1 cellular context compared by ENCODE assay signal in the genomic region with DNA sequence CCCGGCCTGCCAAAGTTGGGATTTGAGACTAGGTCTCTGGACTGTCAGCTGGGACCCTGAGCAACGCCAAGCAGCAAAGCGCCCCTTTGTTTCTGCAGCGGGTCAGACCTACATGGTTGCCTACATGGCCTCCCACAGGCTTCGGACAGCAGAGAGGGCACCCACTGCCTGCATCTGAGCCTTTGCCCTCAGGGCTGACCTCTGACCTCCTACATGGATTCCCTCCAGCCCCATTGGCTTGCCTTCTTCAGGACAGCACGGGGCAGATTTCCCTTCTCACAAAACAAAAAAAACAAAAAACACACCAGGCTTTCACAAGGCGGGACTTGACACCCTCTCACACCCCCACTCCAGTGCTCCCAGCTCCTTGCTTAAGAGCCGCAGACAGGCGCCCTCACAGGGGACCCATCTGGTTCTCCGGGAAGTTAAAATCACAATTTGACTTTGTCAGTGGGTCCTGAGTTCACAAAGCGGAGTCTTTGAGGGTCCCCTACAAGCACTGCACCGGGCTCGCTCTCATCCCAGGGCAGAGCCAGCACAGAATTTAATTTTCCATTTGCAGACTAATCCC.
TF ChIP-seq lines count a peak whose summit lies in the region.

No MANE protein-coding gene starts in this region.

TF ChIP-seq in HepG2, 621 proteins besides CTCF, POLR2A, EP300 and RAD21:
- TF ChIP-seq ATAD3A (CRISPR knock-in tag; IDR thresholded peaks at IDR 0.05): no peak
- TF ChIP-seq CBFB (CRISPR knock-in tag; IDR thresholded peaks at IDR 0.05): no peak
- peak in 1 of 2 experiments; percentile 8; a peak in 1 of 4 replicates for TF ChIP-seq NR2F1 (CRISPR knock-in tag; IDR thresholded peaks at IDR 0.05)
- no peak for TF ChIP-seq POLR2G (IDR thresholded peaks at IDR 0.05; ENCODE audit: low read depth, low read length)
- TF ChIP-seq NR2F2 (IDR thresholded peaks at IDR 0.05; ENCODE audit: borderline replicate concordance, low read depth): 0 out of 2 replicates have a peak, but pooled peaks have one; percentile 30
- TF ChIP-seq CREB1 (IDR thresholded peaks at IDR 0.05): no peak
- no peak for TF ChIP-seq CREB1 (CRISPR knock-in tag; IDR thresholded peaks at IDR 0.05)
- 0 out of 2 replicates have a peak, but pooled peaks have one; percentile 56 for TF ChIP-seq NR2C2 (CRISPR knock-in tag; IDR thresholded peaks at IDR 0.05; ENCODE audit: borderline replicate concordance)
- TF ChIP-seq, protein P1, sequence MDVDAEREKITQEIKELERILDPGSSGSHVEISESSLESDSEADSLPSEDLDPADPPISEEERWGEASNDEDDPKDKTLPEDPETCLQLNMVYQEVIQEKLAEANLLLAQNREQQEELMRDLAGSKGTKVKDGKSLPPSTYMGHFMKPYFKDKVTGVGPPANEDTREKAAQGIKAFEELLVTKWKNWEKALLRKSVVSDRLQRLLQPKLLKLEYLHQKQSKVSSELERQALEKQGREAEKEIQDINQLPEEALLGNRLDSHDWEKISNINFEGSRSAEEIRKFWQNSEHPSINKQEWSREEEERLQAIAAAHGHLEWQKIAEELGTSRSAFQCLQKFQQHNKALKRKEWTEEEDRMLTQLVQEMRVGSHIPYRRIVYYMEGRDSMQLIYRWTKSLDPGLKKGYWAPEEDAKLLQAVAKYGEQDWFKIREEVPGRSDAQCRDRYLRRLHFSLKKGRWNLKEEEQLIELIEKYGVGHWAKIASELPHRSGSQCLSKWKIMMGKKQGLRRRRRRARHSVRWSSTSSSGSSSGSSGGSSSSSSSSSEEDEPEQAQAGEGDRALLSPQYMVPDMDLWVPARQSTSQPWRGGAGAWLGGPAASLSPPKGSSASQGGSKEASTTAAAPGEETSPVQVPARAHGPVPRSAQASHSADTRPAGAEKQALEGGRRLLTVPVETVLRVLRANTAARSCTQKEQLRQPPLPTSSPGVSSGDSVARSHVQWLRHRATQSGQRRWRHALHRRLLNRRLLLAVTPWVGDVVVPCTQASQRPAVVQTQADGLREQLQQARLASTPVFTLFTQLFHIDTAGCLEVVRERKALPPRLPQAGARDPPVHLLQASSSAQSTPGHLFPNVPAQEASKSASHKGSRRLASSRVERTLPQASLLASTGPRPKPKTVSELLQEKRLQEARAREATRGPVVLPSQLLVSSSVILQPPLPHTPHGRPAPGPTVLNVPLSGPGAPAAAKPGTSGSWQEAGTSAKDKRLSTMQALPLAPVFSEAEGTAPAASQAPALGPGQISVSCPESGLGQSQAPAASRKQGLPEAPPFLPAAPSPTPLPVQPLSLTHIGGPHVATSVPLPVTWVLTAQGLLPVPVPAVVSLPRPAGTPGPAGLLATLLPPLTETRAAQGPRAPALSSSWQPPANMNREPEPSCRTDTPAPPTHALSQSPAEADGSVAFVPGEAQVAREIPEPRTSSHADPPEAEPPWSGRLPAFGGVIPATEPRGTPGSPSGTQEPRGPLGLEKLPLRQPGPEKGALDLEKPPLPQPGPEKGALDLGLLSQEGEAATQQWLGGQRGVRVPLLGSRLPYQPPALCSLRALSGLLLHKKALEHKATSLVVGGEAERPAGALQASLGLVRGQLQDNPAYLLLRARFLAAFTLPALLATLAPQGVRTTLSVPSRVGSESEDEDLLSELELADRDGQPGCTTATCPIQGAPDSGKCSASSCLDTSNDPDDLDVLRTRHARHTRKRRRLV (CRISPR knock-in tag; IDR thresholded peaks at IDR 0.05): no peak
- no peak for TF ChIP-seq ZNF644 (CRISPR knock-in tag; IDR thresholded peaks at IDR 0.05; ENCODE audit: low read depth)
- TF ChIP-seq ZNF143 (CRISPR knock-in tag; IDR thresholded peaks at IDR 0.05): no peak
- no peak for TF ChIP-seq HNRNPH1 (optimal IDR thresholded peaks at IDR 0.05; ENCODE audit: low read depth, low read length)
- no peak for TF ChIP-seq HCFC1 (IDR thresholded peaks at IDR 0.05; ENCODE audit: low read depth, low read length)
- no peak for TF ChIP-seq ZNF329 (CRISPR knock-in tag; IDR thresholded peaks at IDR 0.05; ENCODE audit: low read depth)
- TF ChIP-seq NR2F6 (IDR thresholded peaks at IDR 0.05): peak; percentile 61
- TF ChIP-seq NR2F6 (CRISPR knock-in tag; IDR thresholded peaks at IDR 0.05): 0 out of 2 replicates have a peak, but pooled peaks have one; percentile 22
- TF ChIP-seq IRX3 (CRISPR knock-in tag; IDR thresholded peaks at IDR 0.05; ENCODE audit: borderline replicate concordance, low read depth): no peak
- TF ChIP-seq, protein P2, sequence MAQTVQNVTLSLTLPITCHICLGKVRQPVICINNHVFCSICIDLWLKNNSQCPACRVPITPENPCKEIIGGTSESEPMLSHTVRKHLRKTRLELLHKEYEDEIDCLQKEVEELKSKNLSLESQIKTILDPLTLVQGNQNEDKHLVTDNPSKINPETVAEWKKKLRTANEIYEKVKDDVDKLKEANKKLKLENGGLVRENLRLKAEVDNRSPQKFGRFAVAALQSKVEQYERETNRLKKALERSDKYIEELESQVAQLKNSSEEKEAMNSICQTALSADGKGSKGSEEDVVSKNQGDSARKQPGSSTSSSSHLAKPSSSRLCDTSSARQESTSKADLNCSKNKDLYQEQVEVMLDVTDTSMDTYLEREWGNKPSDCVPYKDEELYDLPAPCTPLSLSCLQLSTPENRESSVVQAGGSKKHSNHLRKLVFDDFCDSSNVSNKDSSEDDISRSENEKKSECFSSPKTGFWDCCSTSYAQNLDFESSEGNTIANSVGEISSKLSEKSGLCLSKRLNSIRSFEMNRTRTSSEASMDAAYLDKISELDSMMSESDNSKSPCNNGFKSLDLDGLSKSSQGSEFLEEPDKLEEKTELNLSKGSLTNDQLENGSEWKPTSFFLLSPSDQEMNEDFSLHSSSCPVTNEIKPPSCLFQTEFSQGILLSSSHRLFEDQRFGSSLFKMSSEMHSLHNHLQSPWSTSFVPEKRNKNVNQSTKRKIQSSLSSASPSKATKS (CRISPR knock-in tag; IDR thresholded peaks at IDR 0.05): no peak
- TF ChIP-seq ZFP36 (IDR thresholded peaks at IDR 0.05; ENCODE audit: borderline replicate concordance, low read depth, low read length, partially characterized antibody): no peak
- TF ChIP-seq ARNTL (CRISPR knock-in tag; IDR thresholded peaks at IDR 0.05): no peak
- TF ChIP-seq, protein P3, sequence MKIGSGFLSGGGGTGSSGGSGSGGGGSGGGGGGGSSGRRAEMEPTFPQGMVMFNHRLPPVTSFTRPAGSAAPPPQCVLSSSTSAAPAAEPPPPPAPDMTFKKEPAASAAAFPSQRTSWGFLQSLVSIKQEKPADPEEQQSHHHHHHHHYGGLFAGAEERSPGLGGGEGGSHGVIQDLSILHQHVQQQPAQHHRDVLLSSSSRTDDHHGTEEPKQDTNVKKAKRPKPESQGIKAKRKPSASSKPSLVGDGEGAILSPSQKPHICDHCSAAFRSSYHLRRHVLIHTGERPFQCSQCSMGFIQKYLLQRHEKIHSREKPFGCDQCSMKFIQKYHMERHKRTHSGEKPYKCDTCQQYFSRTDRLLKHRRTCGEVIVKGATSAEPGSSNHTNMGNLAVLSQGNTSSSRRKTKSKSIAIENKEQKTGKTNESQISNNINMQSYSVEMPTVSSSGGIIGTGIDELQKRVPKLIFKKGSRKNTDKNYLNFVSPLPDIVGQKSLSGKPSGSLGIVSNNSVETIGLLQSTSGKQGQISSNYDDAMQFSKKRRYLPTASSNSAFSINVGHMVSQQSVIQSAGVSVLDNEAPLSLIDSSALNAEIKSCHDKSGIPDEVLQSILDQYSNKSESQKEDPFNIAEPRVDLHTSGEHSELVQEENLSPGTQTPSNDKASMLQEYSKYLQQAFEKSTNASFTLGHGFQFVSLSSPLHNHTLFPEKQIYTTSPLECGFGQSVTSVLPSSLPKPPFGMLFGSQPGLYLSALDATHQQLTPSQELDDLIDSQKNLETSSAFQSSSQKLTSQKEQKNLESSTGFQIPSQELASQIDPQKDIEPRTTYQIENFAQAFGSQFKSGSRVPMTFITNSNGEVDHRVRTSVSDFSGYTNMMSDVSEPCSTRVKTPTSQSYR (CRISPR knock-in tag; IDR thresholded peaks at IDR 0.05; ENCODE audit: borderline replicate concordance): no peak
- no peak for TF ChIP-seq SMYD3 (CRISPR knock-in tag; IDR thresholded peaks at IDR 0.05)
- TF ChIP-seq ZNF569 (CRISPR knock-in tag; IDR thresholded peaks at IDR 0.05; ENCODE audit: borderline replicate concordance): no peak
- TF ChIP-seq, protein P4, sequence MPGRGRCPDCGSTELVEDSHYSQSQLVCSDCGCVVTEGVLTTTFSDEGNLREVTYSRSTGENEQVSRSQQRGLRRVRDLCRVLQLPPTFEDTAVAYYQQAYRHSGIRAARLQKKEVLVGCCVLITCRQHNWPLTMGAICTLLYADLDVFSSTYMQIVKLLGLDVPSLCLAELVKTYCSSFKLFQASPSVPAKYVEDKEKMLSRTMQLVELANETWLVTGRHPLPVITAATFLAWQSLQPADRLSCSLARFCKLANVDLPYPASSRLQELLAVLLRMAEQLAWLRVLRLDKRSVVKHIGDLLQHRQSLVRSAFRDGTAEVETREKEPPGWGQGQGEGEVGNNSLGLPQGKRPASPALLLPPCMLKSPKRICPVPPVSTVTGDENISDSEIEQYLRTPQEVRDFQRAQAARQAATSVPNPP (CRISPR knock-in tag; IDR thresholded peaks at IDR 0.05): no peak
- TF ChIP-seq FOXC1 (CRISPR knock-in tag; IDR thresholded peaks at IDR 0.05; ENCODE audit: borderline replicate concordance): no peak
